ENCODE assay signal across 9 cellular contexts in genomic region chr3:195258449-195259145, GRCh38. TPM values are rescaled to one million over a fixed set of nuclear protein-coding genes. Genes with fewer than 3 reads are reported as not detected.
A peak's percentile ranks its signal among the peaks of the same experiment; 100 is the strongest.
DNase-seq lines count a peak whose midpoint lies in the region; ATAC-seq, FAIRE-seq and TF ChIP-seq lines count a peak whose summit lies in the region.
"Had no signal": no experiment of that assay in that cellular context is flagged by ENCODE, and none has a peak within 500 bp of the region (broad histone marks: within the 10 kb centered on the region; RNA-seq: fewer than 3 reads in every experiment).

No MANE protein-coding gene starts in this region.

- no peak overlapping the region for H4K91ac ChIP-seq in H1 (replicated peaks; ENCODE audit: insufficient read length, low read length)

- WGBS in H1 (ENCODE audit: extremely low coverage in 1 of 2, insufficient coverage in 1 of 2, insufficient read length in 1 of 2, insufficient replicate concordance in 2 of 2, low coverage in 1 of 2, low lambda C conversion rate in 2 of 2, missing lambda C conversion rate in 1 of 2), 2 experiments = 67% methylated on average over 12 of the region's 13 CpGs; no CpG with 5 or more reads in 1 of the 2 experiments

- H3K27me3 Mint-ChIP-seq in progenitor cell of endocrine pancreas = peaks cover 7% of the 10 kb centered on the region

- H3K14ac ChIP-seq in H1 (ENCODE audit: insufficient read length) = no peak overlapping the region

- H2AK5ac ChIP-seq in H1 (ENCODE audit: low read depth, low read length) = 0 out of 2 replicates have a peak overlapping the region, but pooled peaks have one; percentile 66

- H3K27ac ChIP-seq in OCI-LY7 (ENCODE audit: low read depth, low read length, poor library complexity, severe bottlenecking) (peak overlapping the region; percentile 84), H1 (ENCODE audit: low read depth, low read length) (no peak overlapping the region)

- no peak for FAIRE-seq in H1 (lab: Jason Lieb, UNC)
- FAIRE-seq: endometrium had no signal

- H3K4me1 ChIP-seq in OCI-LY7 (ENCODE audit: insufficient read depth, low read length, poor library complexity, severe bottlenecking) (peaks cover 35% of the 10 kb centered on the region), H1 (replicated peaks in 1 of 4; ENCODE audit: control insufficient read depth in 3 of 4, insufficient read depth in 4 of 4, low read length in 3 of 4) (peaks cover 7 to 41% (median 25%) of the 10 kb centered on the region in 4 experiments)

- no peak overlapping the region for H3K9ac ChIP-seq in H1 (replicated peaks in 1 of 4; ENCODE audit: extremely low read depth in 1 of 4, low read depth in 3 of 4, low read length in 3 of 4)

- H4K8ac ChIP-seq in H1 (ENCODE audit: extremely low read depth, insufficient read depth, low read length) = no peak overlapping the region

- no peak overlapping the region for H2AFZ ChIP-seq in OCI-LY7 (ENCODE audit: low read length)
- no peak overlapping the region for H2AFZ ChIP-seq in H1 (ENCODE audit: low read length)

- H2BK5ac ChIP-seq in H1 (ENCODE audit: low read depth, low read length) = peak overlapping the region; percentile 26; the same call in 1 of the 2 replicates

- H3K4ac ChIP-seq in H1 (replicated peaks; ENCODE audit: insufficient read length, low read depth, low read length) = no peak overlapping the region

- H3K23me2 ChIP-seq in H1 (ENCODE audit: low read depth, low read length) = peaks cover 7% of the 10 kb centered on the region; the same call in 1 of the 2 replicates

- H3K9me3 Mint-ChIP-seq in progenitor cell of endocrine pancreas (ENCODE audit: low read depth) = no peaks in the 10 kb centered on the region

- H2BK20ac ChIP-seq in H1 (ENCODE audit: low read length) = no peak overlapping the region

- ATAC-seq in GM18502 (IDR thresholded peaks at IDR 0.05; ENCODE audit: poor library complexity, unreplicated experiment) (no peak), GM18498 (IDR thresholded peaks at IDR 0.05; ENCODE audit: unreplicated experiment) (no peak)

- no peak overlapping the region for H4K5ac ChIP-seq in H1 (ENCODE audit: insufficient read length, low read depth, low read length)

- H3K79me1 ChIP-seq in H1 (ENCODE audit: low read depth, low read length) = peaks cover 26% of the 10 kb centered on the region

- H4K20me1 ChIP-seq in OCI-LY7 (ENCODE audit: insufficient read depth, low read length) = peaks cover 5% of the 10 kb centered on the region; the same call in 1 of the 2 replicates
- peaks cover 24 to 28% of the 10 kb centered on the region in 2 experiments for H4K20me1 ChIP-seq in H1 (replicated peaks in 1 of 2; ENCODE audit: control insufficient read depth in 1 of 2, insufficient read depth in 2 of 2, low read length in 2 of 2)

- H3K79me2 ChIP-seq in OCI-LY7 (ENCODE audit: insufficient read depth, low read depth, low read length) = no peaks in the 10 kb centered on the region; the same call in 1 of the 2 replicates
- peaks cover 0 to 79% of the 10 kb centered on the region in 2 experiments; a peak in 3 of 4 replicates for H3K79me2 ChIP-seq in H1 (ENCODE audit: control insufficient read depth in 1 of 2, insufficient read depth in 2 of 2, low read length in 2 of 2)

- DNase-seq in GM06990 (ENCODE audit: extremely low read depth, insufficient read length) = no peak
- peak; percentile 81 for DNase-seq in OCI-LY7 (ENCODE audit: low spot score)
- DNase-seq in H1 (ENCODE audit: low read depth in 1 of 2, low spot score in 2 of 2) = peak in 1 of 2 experiments; percentile 61
- DNase-seq in progenitor cell of endocrine pancreas (ENCODE audit: low spot score, unreplicated experiment) = no peak
- DNase-seq in A172 (ENCODE audit: low spot score) = no peak
- DNase-seq in activated effector memory CD4-positive, alpha-beta T cell treated with Interleukin-2 at 50 U/mL for 16 hours = no peak

- no peak for TF ChIP-seq RAD21 in H1 (IDR thresholded peaks at IDR 0.05 in 1 of 2, conservative IDR thresholded peaks at IDR 0.05 in 1 of 2; ENCODE audit: low read depth in 2 of 2, low read length in 2 of 2)

- H3K36me3 ChIP-seq in GM06990 (ENCODE audit: control insufficient read depth, insufficient read depth, low read length) (peaks cover 1% of the 10 kb centered on the region; the same call in 1 of the 2 replicates), OCI-LY7 (ENCODE audit: insufficient read depth, low read length) (peaks cover 7% of the 10 kb centered on the region; the same call in 1 of the 2 replicates), H1 (ENCODE audit: control insufficient read depth in 2 of 4, insufficient read depth in 4 of 4, low read length in 3 of 4) (no peaks in the 10 kb centered on the region)

- H3K18ac ChIP-seq in H1 (ENCODE audit: extremely low read depth, low read length) = peak overlapping the region; percentile 9; the same call in 1 of the 2 replicates

- POLR2A ChIA-PET in OCI-LY7 (lab: Charles Lee) = interaction anchor here (0.5 to 2.8 kb wide), 8 partner anchors 9 to 576 kb away, joined by 3 to 9 read pairs (median 4); no protein-coding TSS in a partner anchor
- POLR2A ChIA-PET in H1 (lab: Charles Lee; ENCODE audit: partially characterized antibody) = interaction anchor here (1.1 to 1.7 kb wide), 2 partner anchors 139 to 572 kb away, joined by 4 to 9 read pairs; partner anchors contain the start of gene FAM43A

- H3K27me3 ChIP-seq in GM06990 (replicated peaks; ENCODE audit: control insufficient read depth, insufficient read depth, low read length) (no peaks in the 10 kb centered on the region), H1 (replicated peaks in 1 of 4; ENCODE audit: control insufficient read depth in 3 of 4, extremely low read depth in 1 of 4, insufficient read depth in 3 of 4, low read length in 3 of 4) (no peaks in the 10 kb centered on the region)

- no peak overlapping the region for H3K56ac ChIP-seq in H1 (replicated peaks; ENCODE audit: insufficient read length, low read depth, low read length)

- TF ChIP-seq POLR2A in H1 (IDR thresholded peaks at IDR 0.05; ENCODE audit: control extremely low read depth in 1 of 2, low read depth in 2 of 2, low read length in 2 of 2) = 0 out of 3 replicates have a peak, but pooled peaks of 1 of the 2 experiments have one; percentile 7

- H3K27ac Mint-ChIP-seq in progenitor cell of endocrine pancreas = no peak overlapping the region

- H3K9me3 ChIP-seq in OCI-LY7 (ENCODE audit: low read length) (no peaks in the 10 kb centered on the region), H1 (ENCODE audit: insufficient read depth in 2 of 2, low read depth in 1 of 2, low read length in 1 of 2) (no peaks in the 10 kb centered on the region)

- H3K4me2 ChIP-seq in OCI-LY7 (ENCODE audit: low read length) = peak overlapping the region; percentile 83
- H3K4me2 ChIP-seq in H1 (ENCODE audit: insufficient read depth in 1 of 2, low read depth in 2 of 2, low read length in 2 of 2) = peak overlapping the region; percentile 83 to 85

- no peak overlapping the region for H3K23ac ChIP-seq in H1 (ENCODE audit: insufficient read length)

- 0 out of 2 replicates have a peak overlapping the region, but pooled peaks have one; percentile 1 for H2BK12ac ChIP-seq in H1 (ENCODE audit: low read depth, low read length)

- TF ChIP-seq CTCF in GM06990 (IDR thresholded peaks at IDR 0.05; ENCODE audit: insufficient read depth, low read length, poor library complexity, severe bottlenecking) (no peak), OCI-LY7 (conservative IDR thresholded peaks at IDR 0.05; ENCODE audit: low read length) (no peak), H1 (IDR thresholded peaks at IDR 0.05; ENCODE audit: control extremely low read depth in 1 of 3, insufficient read depth in 1 of 3, low read depth in 1 of 3, low read length in 3 of 3) (no peak), progenitor cell of endocrine pancreas (IDR thresholded peaks at IDR 0.05; ENCODE audit: unreplicated experiment) (no peak)

- no peaks in the 10 kb centered on the region for H3K9me2 ChIP-seq in OCI-LY7 (ENCODE audit: insufficient read depth, low read length)

- intact Hi-C loops in OCI-LY7 (cut with micrococcal nuclease; ENCODE audit: unreplicated experiment) = loop anchor here (1.0 kb wide), 2 partner anchors 110 to 256 kb away; no protein-coding TSS in a partner anchor

- no peak overlapping the region for H2BK120ac ChIP-seq in H1 (replicated peaks; ENCODE audit: low read depth, low read length)

- TF ChIP-seq EP300 in H1 (IDR thresholded peaks at IDR 0.05; ENCODE audit: borderline replicate concordance in 1 of 2, low read depth in 2 of 2, low read length in 2 of 2) = no peak

- H2BK15ac ChIP-seq in H1 (ENCODE audit: low read length) = no peak overlapping the region

- no TSS peak for BruUV-seq in OCI-LY7 (replicated peaks; lab: Mats Ljungman, UMichigan)

- H3K4me1 Mint-ChIP-seq in progenitor cell of endocrine pancreas (ENCODE audit: low read depth) = peaks cover 3% of the 10 kb centered on the region

- no peaks in the 10 kb centered on the region for H3K36me3 Mint-ChIP-seq in progenitor cell of endocrine pancreas (ENCODE audit: insufficient read depth)

- H3K4me3 ChIP-seq in GM06990 (replicated peaks; ENCODE audit: low read depth, low read length) = peak overlapping the region; percentile 58
- H3K4me3 ChIP-seq in OCI-LY7 (ENCODE audit: low read depth, low read length, poor library complexity, severe bottlenecking) = peak overlapping the region; percentile 68
- peak overlapping the region in 1 of 4 experiments; percentile 68; a peak in 2 of 8 replicates for H3K4me3 ChIP-seq in H1 (ENCODE audit: extremely low read depth in 1 of 4, insufficient read depth in 2 of 4, low read depth in 3 of 4, low read length in 4 of 4)

- CTCF ChIA-PET in OCI-LY7 (lab: Charles Lee; ENCODE audit: unreplicated experiment) = no interaction called here
- CTCF ChIA-PET in H1 (lab: Charles Lee; ENCODE audit: partially characterized antibody) = interaction anchor here (0.6 to 2.5 kb wide), 11 partner anchors 8 to 1475 kb away, joined by 3 to 7 read pairs (median 4); partner anchors contain the start of gene LSG1

- H3K4me3 Mint-ChIP-seq in progenitor cell of endocrine pancreas (ENCODE audit: low read depth) = peak overlapping the region; percentile 50

RNA-seq across cellular contexts. Expression of gene XXYLT1, which starts 12.4 kb away (rescaled TPM):
- total RNA-seq in OCI-LY7 (2014; rRNA removed; shearing (Covaris generic)) = 16.2 and 19.6 TPM in 2 replicates
- 17.2 and 19.6 TPM in 2 replicates for total RNA-seq in OCI-LY7 (2022)
- 23.8 and 24.5 TPM in 2 replicates for total RNA-seq in H1 (2021; fragmentation: NEBNext Ultra II Directional; extraction: Animal tissue kit (Norgen Biotek cat#: 25700))
- polyA plus RNA-seq in H1 (2011; rRNA removed) = 18.9 and 20.2 TPM in 2 replicates
- polyA plus RNA-seq in H1 (2011; cell fraction: cytosol; rRNA removed) = 21.1 TPM
- polyA plus RNA-seq in H1 (2011; cell fraction: nucleus; rRNA removed) = 14.9 TPM
- polyA plus RNA-seq in H1 (2012, experiment 1 of 2) = 19.3 to 20.5 TPM (median 20.0 TPM) in 4 replicates
- 25.8 TPM for polyA plus RNA-seq in H1 (2012, experiment 2 of 2)
- polyA plus RNA-seq in H1 (2013, experiment 1 of 2) = 29.3 TPM
- polyA plus RNA-seq in H1 (2013, experiment 2 of 2) = 32.6 TPM
- polyA minus RNA-seq in H1 (2011; rRNA and poly(A)+ RNA removed) = 15.2 and 16.2 TPM in 2 replicates
- polyA minus RNA-seq in H1 (2011; cell fraction: cytosol; rRNA and poly(A)+ RNA removed) = 22.8 TPM
- 31.3 TPM for polyA minus RNA-seq in H1 (2011; cell fraction: nucleus; rRNA and poly(A)+ RNA removed)
- total RNA-seq in progenitor cell of endocrine pancreas = 23.7 and 25.4 TPM in 2 replicates
- total RNA-seq in A172 (2014; rRNA removed; shearing (Covaris generic)) = 46.6 and 49.1 TPM in 2 replicates
